In the genomic region with DNA sequence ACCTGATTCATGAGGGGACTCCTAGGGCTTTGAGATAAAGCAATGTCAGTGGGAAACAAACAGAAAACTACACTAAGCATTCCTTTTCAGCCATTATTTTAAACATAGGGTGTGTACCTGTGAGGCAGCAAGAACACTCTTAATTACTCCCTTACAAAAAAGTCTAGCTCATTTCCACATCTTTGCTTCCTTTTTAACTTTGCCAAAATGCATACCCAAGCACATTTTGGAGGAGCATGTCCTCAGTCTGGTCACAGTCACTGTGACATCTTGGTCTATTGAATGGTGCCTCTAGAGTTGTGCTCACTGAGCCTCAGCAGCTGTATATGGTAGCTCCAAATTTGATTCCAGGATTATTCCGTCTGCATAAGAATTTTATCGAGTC, we compare ENCODE assay signal across 20 cellular contexts.
DNase-seq lines count a peak whose midpoint lies in the region; ATAC-seq, FAIRE-seq and TF ChIP-seq lines count a peak whose summit lies in the region.
"Had no signal": no experiment of that assay in that cellular context is flagged by ENCODE, and none has a peak within 500 bp of the region (broad histone marks: within the 10 kb centered on the region; RNA-seq: fewer than 3 reads in every experiment).

No MANE protein-coding gene starts in this region.

- CTCF ChIA-PET in A549 (lab: Yijun Ruan, JAX): interaction anchor here (1.0 to 1.4 kb wide), 3 partner anchors 47 to 413 kb away, joined by 3 read pairs; no protein-coding TSS in a partner anchor

- H3K36me3 ChIP-seq in Loucy (ENCODE audit: insufficient read depth, low read length) (no peaks in the 10 kb centered on the region), neuronal stem cell (replicated peaks in 1 of 2; ENCODE audit: control insufficient read depth in 2 of 2, insufficient read depth in 2 of 2, low read length in 2 of 2) (no peaks in the 10 kb centered on the region), Karpas-422 (ENCODE audit: insufficient read depth, low read length) (no peaks in the 10 kb centered on the region)

- TF ChIP-seq EP300 in A549 (IDR thresholded peaks at IDR 0.05): no peak

- no peak overlapping the region for H4K8ac ChIP-seq in neuronal stem cell (ENCODE audit: low read depth, low read length)

- H3K79me1 ChIP-seq in neuronal stem cell (ENCODE audit: low read depth, low read length): no peaks in the 10 kb centered on the region

- H3K4me1 Mint-ChIP-seq in endothelial cell (ENCODE audit: unreplicated experiment) (peaks cover 34% of the 10 kb centered on the region), T-helper 17 cell (peaks cover 3% of the 10 kb centered on the region)

- no peaks in the 10 kb centered on the region for H3K27me3 ChIP-seq in Loucy (ENCODE audit: insufficient read depth, low read length, poor library complexity, severe bottlenecking)
- H3K27me3 ChIP-seq in neuronal stem cell (ENCODE audit: control insufficient read depth in 3 of 3, insufficient read depth in 3 of 3, low read depth in 1 of 3, low read length in 3 of 3): no peaks in the 10 kb centered on the region
- no peaks in the 10 kb centered on the region for H3K27me3 ChIP-seq in Karpas-422 (ENCODE audit: low read length)

- H2BK15ac ChIP-seq in neuronal stem cell (ENCODE audit: low read length): no peak overlapping the region

- H3K27ac ChIP-seq in A549 (no peak overlapping the region), neuronal stem cell (replicated peaks; ENCODE audit: low read length) (no peak overlapping the region), Karpas-422 (ENCODE audit: low read length) (no peak overlapping the region)
- H3K27ac ChIP-seq: C4-2B, HL-60 had no signal

- H2AK5ac ChIP-seq in neuronal stem cell (ENCODE audit: low read depth, low read length): no peak overlapping the region

- H3K27ac Mint-ChIP-seq in endothelial cell (ENCODE audit: unreplicated experiment) (peak overlapping the region; percentile 98), T-helper 17 cell (no peak overlapping the region)
- H3K27ac Mint-ChIP-seq: CD4-positive, alpha-beta T cell had no signal

- H2BK120ac ChIP-seq in neuronal stem cell (ENCODE audit: low read depth, low read length): no peak overlapping the region

- no peaks in the 10 kb centered on the region for H3F3A ChIP-seq in Loucy (ENCODE audit: low read depth)

- POLR2A ChIA-PET in A549 (lab: Yijun Ruan, JAX): no interaction called here

- H2AFZ ChIP-seq in Loucy (ENCODE audit: low read length) (peak overlapping the region; percentile 73; the same call in 1 of the 2 replicates), neuronal stem cell (ENCODE audit: low read length) (peak overlapping the region; percentile 34), Karpas-422 (ENCODE audit: low read length) (no peak overlapping the region)

- no peak for TF ChIP-seq CTCF in A549 (IDR thresholded peaks at IDR 0.05)
- TF ChIP-seq CTCF in Loucy (conservative IDR thresholded peaks at IDR 0.05; ENCODE audit: low read length): no peak
- TF ChIP-seq CTCF in endothelial cell (IDR thresholded peaks at IDR 0.05; ENCODE audit: unreplicated experiment): no peak

- DNase-seq in A549 (ENCODE audit: low read depth in 1 of 2, low spot score in 1 of 2): no peak
- no peak for DNase-seq in endothelial cell (ENCODE audit: low spot score)
- no peak for DNase-seq in neuronal stem cell (ENCODE audit: low spot score)
- DNase-seq in Karpas-422: no peak
- DNase-seq in T-helper 17 cell: no peak
- no peak for DNase-seq in dedifferentiated amniotic fluid mesenchymal stem cell (ENCODE audit: extremely low spot score)
- DNase-seq: AML-193; CD4-positive, alpha-beta T cell; HCEC 1CT; IMR-90 had no signal

- H2BK5ac ChIP-seq in neuronal stem cell (ENCODE audit: low read length): no peak overlapping the region

- H3K9me3 ChIP-seq in A549 (no peaks in the 10 kb centered on the region), Loucy (ENCODE audit: insufficient read depth, low read depth, low read length) (no peaks in the 10 kb centered on the region), neuronal stem cell (replicated peaks in 1 of 2; ENCODE audit: control insufficient read depth in 2 of 2, insufficient read depth in 1 of 2, low read depth in 1 of 2, low read length in 2 of 2) (no peaks in the 10 kb centered on the region), Karpas-422 (ENCODE audit: low read length) (no peaks in the 10 kb centered on the region), T-helper 17 cell (ENCODE audit: control insufficient read depth, low read length, poor library complexity, severe bottlenecking) (no peaks in the 10 kb centered on the region)
- H3K9me3 ChIP-seq: Caco-2 had no signal

- H4K91ac ChIP-seq in neuronal stem cell (ENCODE audit: low read depth, low read length, poor library complexity): no peak overlapping the region

- H4K20me1 ChIP-seq in Loucy (ENCODE audit: insufficient read depth, low read length, poor library complexity, severe bottlenecking) (no peaks in the 10 kb centered on the region), Karpas-422 (ENCODE audit: insufficient read depth, low read depth, low read length) (no peaks in the 10 kb centered on the region)

- ATAC-seq in A549 (no peak), T-helper 17 cell (no peak)

- H3K27me3 Mint-ChIP-seq in endothelial cell (ENCODE audit: unreplicated experiment) (no peaks in the 10 kb centered on the region), T-helper 17 cell (peaks cover 13% of the 10 kb centered on the region)

- H3K9me2 ChIP-seq in Loucy (replicated peaks; ENCODE audit: low read depth, low read length): no peaks in the 10 kb centered on the region
- no peaks in the 10 kb centered on the region for H3K9me2 ChIP-seq in Karpas-422 (replicated peaks; ENCODE audit: insufficient read depth, low read length)

- no peaks in the 10 kb centered on the region for H3K79me2 ChIP-seq in Loucy (ENCODE audit: insufficient read depth, low read length)
- no peaks in the 10 kb centered on the region for H3K79me2 ChIP-seq in Karpas-422 (ENCODE audit: low read length)

- H3K4ac ChIP-seq in neuronal stem cell (ENCODE audit: low read length): no peak overlapping the region

- H3K9ac ChIP-seq in Loucy (ENCODE audit: low read depth, low read length, poor library complexity, severe bottlenecking) (no peak overlapping the region), neuronal stem cell (ENCODE audit: low read depth, low read length, poor library complexity) (no peak overlapping the region), Karpas-422 (ENCODE audit: low read length) (no peak overlapping the region)

- no peak for FAIRE-seq in A549 (lab: Jason Lieb, UNC)
- FAIRE-seq: A204.1, D721Med, G401.6, GM12891, GM19239, H54 had no signal

- no peak overlapping the region for H3K23ac ChIP-seq in neuronal stem cell (ENCODE audit: low read depth, low read length, poor library complexity)

- H2BK12ac ChIP-seq in neuronal stem cell (ENCODE audit: low read length): no peak overlapping the region

- H3K4me2 ChIP-seq in A549: no peak overlapping the region
- H3K4me2 ChIP-seq in Loucy (ENCODE audit: low read depth, low read length, poor library complexity, severe bottlenecking): no peak overlapping the region
- H3K4me2 ChIP-seq in neuronal stem cell (ENCODE audit: insufficient read depth, low read length, poor library complexity, severe bottlenecking): no peak overlapping the region
- H3K4me2 ChIP-seq in Karpas-422 (ENCODE audit: low read depth, low read length, poor library complexity, severe bottlenecking): no peak overlapping the region

- no peak overlapping the region for H3K4me3 ChIP-seq in A549
- no peak overlapping the region for H3K4me3 ChIP-seq in Loucy (ENCODE audit: low read length, poor library complexity, severe bottlenecking)
- no peak overlapping the region for H3K4me3 ChIP-seq in neuronal stem cell (ENCODE audit: low read length in 2 of 2)
- H3K4me3 ChIP-seq in Karpas-422 (ENCODE audit: low read length): no peak overlapping the region

- 65% methylated on average over 2 of the region's 2 CpGs for WGBS in A549 (ENCODE audit: missing lambda C conversion rate)
- no CpG with 5 or more reads among the region's 2 CpGs for WGBS in neuronal stem cell (ENCODE audit: extremely low coverage in 2 of 2, insufficient read length in 2 of 2, insufficient replicate concordance in 1 of 2), 2 donors

- H3K9me3 Mint-ChIP-seq in endothelial cell (ENCODE audit: unreplicated experiment): no peaks in the 10 kb centered on the region
- H3K9me3 Mint-ChIP-seq: CD4-positive, alpha-beta T cell had no signal

- TF ChIP-seq POLR2A in A549 (IDR thresholded peaks at IDR 0.05; ENCODE audit: low read length): no peak

- H3K36me3 Mint-ChIP-seq in endothelial cell (ENCODE audit: low read depth, unreplicated experiment) (no peaks in the 10 kb centered on the region), T-helper 17 cell (ENCODE audit: low read depth) (no peaks in the 10 kb centered on the region)

- no peak overlapping the region for H3K14ac ChIP-seq in neuronal stem cell (ENCODE audit: low read length)

- no peak for TF ChIP-seq RAD21 in A549 (conservative IDR thresholded peaks at IDR 0.05 in 1 of 2, IDR thresholded peaks at IDR 0.05 in 1 of 2)

- no peak overlapping the region for H3K18ac ChIP-seq in neuronal stem cell (ENCODE audit: low read length)

- H3K4me3 Mint-ChIP-seq in endothelial cell (ENCODE audit: unreplicated experiment): peak overlapping the region; percentile 70
- no peak overlapping the region for H3K4me3 Mint-ChIP-seq in T-helper 17 cell
- H3K4me3 Mint-ChIP-seq: CD4-positive, alpha-beta T cell had no signal

- H3K4me1 ChIP-seq in A549: no peaks in the 10 kb centered on the region
- H3K4me1 ChIP-seq in Loucy (ENCODE audit: insufficient read depth, low read length, poor library complexity, severe bottlenecking): peaks cover 14% of the 10 kb centered on the region
- no peaks in the 10 kb centered on the region for H3K4me1 ChIP-seq in neuronal stem cell (ENCODE audit: control insufficient read depth in 2 of 2, insufficient read depth in 1 of 2, low read depth in 1 of 2, low read length in 2 of 2)
- H3K4me1 ChIP-seq in Karpas-422 (ENCODE audit: low read length): peaks cover 10% of the 10 kb centered on the region
- H3K4me1 ChIP-seq: Caco-2 had no signal

TF ChIP-seq in A549, 52 proteins besides CTCF, POLR2A, EP300 and RAD21:
- no peak for TF ChIP-seq EHF (CRISPR knock-in tag; IDR thresholded peaks at IDR 0.05)
- no peak for TF ChIP-seq HOXB5 (CRISPR knock-in tag; IDR thresholded peaks at IDR 0.05)
- TF ChIP-seq, protein P1, sequence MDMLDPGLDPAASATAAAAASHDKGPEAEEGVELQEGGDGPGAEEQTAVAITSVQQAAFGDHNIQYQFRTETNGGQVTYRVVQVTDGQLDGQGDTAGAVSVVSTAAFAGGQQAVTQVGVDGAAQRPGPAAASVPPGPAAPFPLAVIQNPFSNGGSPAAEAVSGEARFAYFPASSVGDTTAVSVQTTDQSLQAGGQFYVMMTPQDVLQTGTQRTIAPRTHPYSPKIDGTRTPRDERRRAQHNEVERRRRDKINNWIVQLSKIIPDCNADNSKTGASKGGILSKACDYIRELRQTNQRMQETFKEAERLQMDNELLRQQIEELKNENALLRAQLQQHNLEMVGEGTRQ (IDR thresholded peaks at IDR 0.05): no peak
- peak; percentile 62 for TF ChIP-seq MAFK (IDR thresholded peaks at IDR 0.05; ENCODE audit: partially characterized antibody)
